8 cellular contexts compared by ENCODE assay signal in genomic region chr3:49358217-49358883, GRCh38. TPM values are rescaled to one million over a fixed set of nuclear protein-coding genes. Genes with fewer than 3 reads are reported as not detected.
DNase-seq lines count a peak whose midpoint lies in the region; ATAC-seq and TF ChIP-seq lines count a peak whose summit lies in the region.

TSS of gene GPX1 (minus strand) at chr3:49358353. CDS start at chr3:49358278, 75 bp downstream.

- H3K27ac ChIP-seq in adrenal gland (peak within 1 kb of the TSS; percentile 87 to 95 (median 90)), heart left ventricle (peak within 1 kb of the TSS; percentile 84 to 96 (median 91))

- H3K27me3 ChIP-seq in adrenal gland (no peaks in the 10 kb centered on the region), heart left ventricle (no peaks in the 10 kb centered on the region)

- TF ChIP-seq CTCF in GM12865 (IDR thresholded peaks at IDR 0.05; ENCODE audit: insufficient read depth, low read depth, low read length, missing control alignments) (no peak), adrenal gland (IDR thresholded peaks at IDR 0.05) (peak in 2 of 6 experiments; percentile 10 to 15), heart left ventricle (IDR thresholded peaks at IDR 0.05) (no peak), type B pancreatic cell (conservative IDR thresholded peaks at IDR 0.05) (no peak)

- peak; percentile 97 for TF ChIP-seq POLR2A in adrenal gland (IDR thresholded peaks at IDR 0.05)
- TF ChIP-seq POLR2A in heart left ventricle (IDR thresholded peaks at IDR 0.05), result peak; percentile 60 to 98

- H3K4me3 Mint-ChIP-seq in type B pancreatic cell, result peak within 1 kb of the TSS; percentile 90

- ATAC-seq in HG02678 (IDR thresholded peaks at IDR 0.05; ENCODE audit: unreplicated experiment) (peak; percentile 89), heart left ventricle (peak; percentile 94 to 98 (median 96))

- H3K27ac Mint-ChIP-seq in type B pancreatic cell, result peak within 1 kb of the TSS; percentile 84

- H3K4me1 Mint-ChIP-seq in type B pancreatic cell (ENCODE audit: unreplicated experiment), result peaks cover 22% of the 10 kb centered on the region

- intact Hi-C loops in adrenal gland (cut with DNase I) (loop anchor here in 1 of 2 donors (10.0 kb wide), 1 partner anchor 46 kb away; no protein-coding TSS in a partner anchor), heart left ventricle (cut with DNase I) (loop anchor here in 9 of 10 donors (1.0 to 10.0 kb wide), 6 partner anchors 18 to 66 kb away; partner anchors contain the start of genes RHOA (in 6 of the 9), TCTA (in 6 of the 9), AMT (in 1 of the 9) and NICN1 (in 1 of the 9))

- no peaks in the 10 kb centered on the region for H3K9me3 ChIP-seq in adrenal gland (replicated peaks in 1 of 3)
- no peaks in the 10 kb centered on the region for H3K9me3 ChIP-seq in heart left ventricle

- H3K4me1 ChIP-seq in adrenal gland (replicated peaks in 1 of 2) (peaks cover 16 to 37% of the 10 kb centered on the region in 2 donors), heart left ventricle (peaks cover 3 to 47% (median 26%) of the 10 kb centered on the region in 12 donors)

- H3K36me3 Mint-ChIP-seq in type B pancreatic cell, result peaks cover 28% of the 10 kb centered on the region

- H3K27me3 Mint-ChIP-seq in type B pancreatic cell, result no peaks in the 10 kb centered on the region

- no peaks in the 10 kb centered on the region for H3K9me3 Mint-ChIP-seq in type B pancreatic cell

- DNase-seq in GM12865 (ENCODE audit: low read depth) (peak; percentile 97), NCI-H1436 (lab: John Stamatoyannopoulos, UW) (peak; percentile 75), T-helper 1 cell (peak; percentile 56 to 79 (median 67)), adrenal gland (peak; percentile 94 to 98 (median 97)), heart left ventricle (peak; percentile 96 to 98 (median 97)), pons (ENCODE audit: low spot score) (peak; percentile 89), type B pancreatic cell (ENCODE audit: extremely low spot score, unreplicated experiment) (peak; percentile 96)

- H3K4me3 ChIP-seq in GM12865 (ENCODE audit: low read depth, low read length), result peak within 1 kb of the TSS; percentile 78
- peak within 1 kb of the TSS; percentile 36 to 80 (median 54) for H3K4me3 ChIP-seq in adrenal gland
- H3K4me3 ChIP-seq in heart left ventricle, result peak within 1 kb of the TSS; percentile 60 to 92 (median 84)

- WGBS in adrenal gland, 4 donors, result 0 to 5% (median 1%) methylated on average over 7 to 39 of the region's 46 CpGs
- WGBS in heart left ventricle, 4 donors, result 0 to 2% (median 1%) methylated on average over 27 to 46 of the region's 46 CpGs

- H3K36me3 ChIP-seq in adrenal gland (replicated peaks in 1 of 2) (peaks cover 0 to 53% of the 10 kb centered on the region in 2 donors), heart left ventricle (peaks cover 0 to 65% (median 51%) of the 10 kb centered on the region in 9 donors)

RNA-seq across cellular contexts. Expression of gene GPX1, which starts in this region (rescaled TPM):
- total RNA-seq in adrenal gland (1,000 to 10,000 TPM in 2 of 8 donors, 100 to 1,000 TPM in 6; 429 to 1,200 (median 517) TPM), heart left ventricle (100 to 1,000 TPM in 8 of 9 donors, 10 to 100 TPM in 1; 86.3 to 341 (median 124) TPM), type B pancreatic cell (ENCODE audit: low replicate concordance) (114 and 132 TPM in 2 replicates)
- polyA plus RNA-seq in adrenal gland (100 to 1,000 TPM in 2 of 3 donors, 10 to 100 TPM in 1; 60.3 to 942 (median 567) TPM), heart left ventricle (100 to 1,000 TPM; 174 to 189 TPM)

Comparison
In these comparisons a context has a peak if more than half of its experiments do, and no peak if none do; other contexts are left out.
1. Peak in every context shown above with its lines: DNase-seq, ATAC-seq, H3K4me3 ChIP-seq and H3K27ac ChIP-seq.